ENCODE assay signal across 25 cellular contexts in the genomic region with DNA sequence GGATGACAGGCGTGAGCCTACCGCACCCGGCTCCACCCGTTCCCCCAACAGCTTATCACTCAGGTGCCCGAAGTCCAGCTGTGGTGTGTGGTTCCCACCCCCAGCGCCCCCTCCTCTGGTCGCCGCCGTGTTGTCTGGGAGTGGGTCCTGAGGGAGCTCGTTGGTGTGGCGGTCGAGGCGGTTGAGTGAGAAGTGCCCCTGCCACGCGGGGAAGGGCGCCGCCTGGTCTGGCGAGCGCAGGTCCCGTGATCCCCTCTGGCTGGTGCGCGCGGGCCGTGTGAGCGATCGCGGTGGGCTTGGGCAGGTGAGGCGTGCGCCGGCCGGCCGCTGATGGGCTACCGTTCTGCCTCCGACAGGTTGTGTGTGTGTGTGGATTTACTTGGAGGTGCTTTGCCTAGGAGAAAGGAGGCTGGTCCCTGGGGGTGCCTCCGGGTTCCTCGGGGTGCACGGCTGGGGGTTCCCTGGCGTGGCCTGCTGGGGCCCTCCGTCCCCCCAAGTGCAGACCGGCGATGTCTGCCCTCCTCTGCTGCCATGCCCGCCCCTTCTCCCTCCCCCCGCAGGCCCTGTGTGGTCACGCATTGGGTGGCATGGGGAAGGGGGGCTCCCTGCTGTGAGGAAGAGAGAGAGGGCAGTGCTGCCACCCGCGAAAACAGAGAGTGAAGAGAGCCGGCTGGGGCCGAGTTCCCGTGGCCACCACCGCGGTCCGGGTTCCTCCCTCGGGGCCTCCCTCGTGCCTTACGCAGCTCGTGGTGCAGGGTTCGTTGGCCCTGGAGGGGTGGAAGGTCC.
"Had no signal": no experiment of that assay in that cellular context is flagged by ENCODE, and none has a peak within 500 bp of the region (broad histone marks: within the 10 kb centered on the region; RNA-seq: fewer than 3 reads in every experiment).

No MANE protein-coding gene starts in this region.

- H3K27ac Mint-ChIP-seq: activated naive CD4-positive, alpha-beta T cell treated with anti-CD3 and anti-CD28 coated beads for 36 hours; activated naive CD8-positive, alpha-beta T cell treated with anti-CD3 and anti-CD28 coated beads for 36 hours; activated T-cell treated with anti-CD3 and anti-CD28 coated beads, Interleukin-2, amount 50 U/mL, for 72 hours; mesothelial cell of epicardium; naive B cell; T-cell had no signal

- H3K4me1 ChIP-seq: adrenal gland, gastrocnemius medialis, parathyroid adenoma, right lobe of liver, suprapubic skin, tibial artery had no signal

- DNase-seq: activated CD4-positive, alpha-beta T cell treated with anti-CD3 and anti-CD28 coated beads for 4 hours; activated CD4-positive, alpha-beta T cell treated with anti-CD3 and anti-CD28 coated beads, Interleukin-2, amount 50 U/mL, for 4 hours; activated naive CD4-positive, alpha-beta T cell treated with anti-CD3 and anti-CD28 coated beads for 36 hours; activated naive CD8-positive, alpha-beta T cell treated with anti-CD3 and anti-CD28 coated beads for 36 hours; activated T-cell treated with anti-CD3 and anti-CD28 coated beads for 4 hours; activated T-cell treated with anti-CD3 and anti-CD28 coated beads, Interleukin-2, amount 50 U/mL, for 72 hours; brain microvascular endothelial cell; dorsolateral prefrontal cortex; effector memory CD4-positive, alpha-beta T cell; gastrocnemius medialis; islet precursor cell; left cardiac atrium; naive B cell; nucleus accumbens; right lobe of liver; stimulated activated CD4-positive, alpha-beta T cell treated with anti-CD3 and anti-CD28 coated beads, Interleukin-12 subunit alpha, Interleukin-12 subunit beta, amount 100 ng/mL, for 4 hours; stimulated activated CD4-positive, alpha-beta T cell treated with anti-CD3 and anti-CD28 coated beads, Interleukin-4, amount 100 ng/mL, for 1 hour; T-cell had no signal

- H3K27ac ChIP-seq: adrenal gland, brain microvascular endothelial cell, coronary artery, dorsolateral prefrontal cortex, gastrocnemius medialis, parathyroid adenoma, right lobe of liver, suprapubic skin, tibial artery, VCaP had no signal

- H3K27me3 Mint-ChIP-seq: naive B cell, T-cell had no signal

- H3K36me3 Mint-ChIP-seq: naive B cell, T-cell had no signal

- H3K9me3 ChIP-seq: gastrocnemius medialis, right lobe of liver had no signal

- H2AFZ ChIP-seq: parathyroid adenoma had no signal

- ATAC-seq: activated T-cell treated with anti-CD3 and anti-CD28 coated beads, Interleukin-2, amount 50 U/mL, for 72 hours; gastrocnemius medialis; left cardiac atrium; T-cell had no signal

- H3K4me3 ChIP-seq: adrenal gland, coronary artery, dorsolateral prefrontal cortex, gastrocnemius medialis, right lobe of liver, suprapubic skin, tibial artery had no signal

- H3K4me1 Mint-ChIP-seq: activated naive CD8-positive, alpha-beta T cell treated with anti-CD3 and anti-CD28 coated beads for 36 hours; mesothelial cell of epicardium; naive B cell; T-cell had no signal

- H3K36me3 ChIP-seq: adrenal gland, brain microvascular endothelial cell, gastrocnemius medialis, right lobe of liver, suprapubic skin, tibial artery had no signal

- H3K79me2 ChIP-seq: parathyroid adenoma had no signal

- H3K27me3 ChIP-seq: adrenal gland, brain microvascular endothelial cell, gastrocnemius medialis, right lobe of liver had no signal

- H3K4me3 Mint-ChIP-seq: activated naive CD4-positive, alpha-beta T cell treated with anti-CD3 and anti-CD28 coated beads for 36 hours; activated naive CD8-positive, alpha-beta T cell treated with anti-CD3 and anti-CD28 coated beads for 36 hours; activated T-cell treated with anti-CD3 and anti-CD28 coated beads, Interleukin-2, amount 50 U/mL, for 72 hours; mesothelial cell of epicardium; naive B cell; T-cell had no signal
